8 cellular contexts compared by ENCODE assay signal in genomic region chr20:46689754-46690085, GRCh38. TPM values are rescaled to one million over a fixed set of nuclear protein-coding genes. Genes with fewer than 3 reads are reported as not detected.
DNase-seq lines count a peak whose midpoint lies in the region.

No MANE protein-coding gene starts in this region.

- H3K4me3 Mint-ChIP-seq in T-helper 2 cell treated with Interferon-gamma antibody and Interleukin-4, amounts not matched to agents 5 μg/mL and 100 μg/mL, for 36 hours, result peak overlapping the region; percentile 89
- peak overlapping the region; percentile 95 for H3K4me3 Mint-ChIP-seq in activated naive CD8-positive, alpha-beta T cell
- H3K4me3 Mint-ChIP-seq in immature natural killer cell, result peak overlapping the region; percentile 94 to 98 (median 96)

- no peak for DNase-seq in T-helper 2 cell treated with Interferon-gamma antibody and Interleukin-4, amounts not matched to agents 5 μg/mL and 100 μg/mL, for 36 hours (ENCODE audit: low spot score)
- DNase-seq in T-helper 2 cell (no peak), immature natural killer cell (no peak), substantia nigra (lab: John Stamatoyannopoulos, UW) (no peak), HK-2 (ENCODE audit: unreplicated experiment) (no peak), OCI-M1 (lab: John Stamatoyannopoulos, UW) (no peak)
- no peak for DNase-seq in stimulated activated CD4-positive, alpha-beta T cell treated with anti-CD3 and anti-CD28 coated beads, Interleukin-12 subunit alpha, Interleukin-12 subunit beta, amount 100 ng/mL, for 4 hours

- H3K27ac ChIP-seq in substantia nigra (ENCODE audit: low read depth, low read length, poor library complexity, severe bottlenecking), result peak overlapping the region; percentile 86

- H3K27me3 Mint-ChIP-seq in T-helper 2 cell treated with Interferon-gamma antibody and Interleukin-4, amounts not matched to agents 5 μg/mL and 100 μg/mL, for 36 hours (ENCODE audit: low read depth), result no peaks in the 10 kb centered on the region
- H3K27me3 Mint-ChIP-seq in activated naive CD8-positive, alpha-beta T cell, result no peaks in the 10 kb centered on the region
- peaks cover 0 to 3% (median 2%) of the 10 kb centered on the region in 3 donors for H3K27me3 Mint-ChIP-seq in immature natural killer cell (ENCODE audit: low read depth in 3 of 3)

- peaks cover 34% of the 10 kb centered on the region for H3K4me1 Mint-ChIP-seq in T-helper 2 cell treated with Interferon-gamma antibody and Interleukin-4, amounts not matched to agents 5 μg/mL and 100 μg/mL, for 36 hours (ENCODE audit: low read depth)
- H3K4me1 Mint-ChIP-seq in activated naive CD8-positive, alpha-beta T cell (ENCODE audit: low read depth), result peaks cover 53% of the 10 kb centered on the region
- peaks cover 44 to 58% of the 10 kb centered on the region in 2 donors for H3K4me1 Mint-ChIP-seq in immature natural killer cell

- no peaks in the 10 kb centered on the region for H3K9me3 Mint-ChIP-seq in T-helper 2 cell treated with Interferon-gamma antibody and Interleukin-4, amounts not matched to agents 5 μg/mL and 100 μg/mL, for 36 hours
- no peaks in the 10 kb centered on the region for H3K9me3 Mint-ChIP-seq in activated naive CD8-positive, alpha-beta T cell (ENCODE audit: low read depth)
- no peaks in the 10 kb centered on the region for H3K9me3 Mint-ChIP-seq in immature natural killer cell

- peak overlapping the region; percentile 87 for H3K27ac Mint-ChIP-seq in T-helper 2 cell treated with Interferon-gamma antibody and Interleukin-4, amounts not matched to agents 5 μg/mL and 100 μg/mL, for 36 hours
- H3K27ac Mint-ChIP-seq in activated naive CD8-positive, alpha-beta T cell, result peak overlapping the region; percentile 95
- peak overlapping the region; percentile 93 to 97 (median 96) for H3K27ac Mint-ChIP-seq in immature natural killer cell

- peaks cover 19% of the 10 kb centered on the region for H3K36me3 Mint-ChIP-seq in T-helper 2 cell treated with Interferon-gamma antibody and Interleukin-4, amounts not matched to agents 5 μg/mL and 100 μg/mL, for 36 hours (ENCODE audit: low read depth)
- H3K36me3 Mint-ChIP-seq in activated naive CD8-positive, alpha-beta T cell, result peaks cover 3% of the 10 kb centered on the region
- H3K36me3 Mint-ChIP-seq in immature natural killer cell, result peaks cover 0 to 12% (median 4%) of the 10 kb centered on the region in 3 donors

RNA-seq across cellular contexts. Expression of gene TP53RK, which starts 0.5 kb away (rescaled TPM):
- polyA plus RNA-seq in immature natural killer cell, result 10 to 100 TPM; 17.5 to 23.9 (median 18.4) TPM

RNA-seq across cellular contexts. Expression of gene SLC2A10, which starts 19.7 kb away (rescaled TPM):
- 1 to 10 TPM in 2 of 3 donors, not detected in 1; 1.3 to 3.0 TPM for polyA plus RNA-seq in immature natural killer cell

RNA-seq across cellular contexts. Expression of gene SLC13A3, which starts 38.5 kb away (rescaled TPM):
- under 1 TPM in 1 of 3 donors, not detected in 2; 0.26 TPM for polyA plus RNA-seq in immature natural killer cell
